Comparison of ENCODE assay signal across 1 cellular context in the genomic region with DNA sequence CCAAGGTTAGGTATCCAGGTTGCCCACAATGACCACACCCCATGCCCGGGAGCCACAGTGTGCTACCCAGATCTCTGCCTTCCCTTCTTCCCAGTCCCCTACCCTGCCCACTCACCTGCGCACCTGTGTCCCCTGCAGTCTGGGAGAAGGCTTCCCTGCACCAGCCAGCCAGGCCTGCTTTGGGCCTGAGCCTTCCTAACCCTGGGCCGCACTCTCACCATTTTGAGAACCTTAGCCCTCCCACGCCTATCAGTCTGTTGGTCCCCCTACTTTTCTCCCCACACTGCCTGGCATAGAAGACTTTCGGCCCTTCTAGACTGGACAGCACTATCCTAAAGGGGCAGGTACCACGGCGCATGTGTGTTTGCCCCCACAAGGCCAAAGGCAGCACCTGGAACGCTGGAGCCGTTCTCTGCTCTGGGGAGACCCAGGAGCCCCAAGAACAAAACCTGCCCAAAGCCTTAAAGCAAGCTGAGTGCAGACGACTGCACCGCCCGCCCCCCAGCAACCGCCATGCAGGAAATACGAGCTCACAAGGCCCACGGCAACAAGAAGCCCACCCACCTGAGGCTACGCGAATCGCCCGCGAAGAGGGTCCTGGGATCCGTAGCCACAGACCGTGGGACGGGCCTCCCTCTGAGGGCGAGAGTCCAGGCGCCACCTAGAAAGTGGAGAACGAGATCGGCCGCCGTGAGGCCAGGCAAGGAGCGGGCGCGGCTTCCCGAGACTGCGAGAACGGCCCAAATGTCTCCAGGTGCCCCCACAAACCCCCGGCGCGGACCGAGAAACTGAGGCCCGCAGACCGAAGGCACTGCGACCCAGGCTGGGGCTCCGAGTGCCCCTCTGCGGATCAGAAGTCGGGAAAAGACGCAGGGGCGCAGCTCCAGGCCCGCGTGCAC.
TF ChIP-seq lines count a peak whose summit lies in the region.

No MANE protein-coding gene starts in this region.

TF ChIP-seq in K562, 482 proteins besides CTCF, POLR2A, EP300 and RAD21 (continued from another document and continues in another):
- TF ChIP-seq, protein P1, sequence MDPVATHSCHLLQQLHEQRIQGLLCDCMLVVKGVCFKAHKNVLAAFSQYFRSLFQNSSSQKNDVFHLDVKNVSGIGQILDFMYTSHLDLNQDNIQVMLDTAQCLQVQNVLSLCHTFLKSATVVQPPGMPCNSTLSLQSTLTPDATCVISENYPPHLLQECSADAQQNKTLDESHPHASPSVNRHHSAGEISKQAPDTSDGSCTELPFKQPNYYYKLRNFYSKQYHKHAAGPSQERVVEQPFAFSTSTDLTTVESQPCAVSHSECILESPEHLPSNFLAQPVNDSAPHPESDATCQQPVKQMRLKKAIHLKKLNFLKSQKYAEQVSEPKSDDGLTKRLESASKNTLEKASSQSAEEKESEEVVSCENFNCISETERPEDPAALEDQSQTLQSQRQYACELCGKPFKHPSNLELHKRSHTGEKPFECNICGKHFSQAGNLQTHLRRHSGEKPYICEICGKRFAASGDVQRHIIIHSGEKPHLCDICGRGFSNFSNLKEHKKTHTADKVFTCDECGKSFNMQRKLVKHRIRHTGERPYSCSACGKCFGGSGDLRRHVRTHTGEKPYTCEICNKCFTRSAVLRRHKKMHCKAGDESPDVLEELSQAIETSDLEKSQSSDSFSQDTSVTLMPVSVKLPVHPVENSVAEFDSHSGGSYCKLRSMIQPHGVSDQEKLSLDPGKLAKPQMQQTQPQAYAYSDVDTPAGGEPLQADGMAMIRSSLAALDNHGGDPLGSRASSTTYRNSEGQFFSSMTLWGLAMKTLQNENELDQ (CRISPR knock-in tag; IDR thresholded peaks at IDR 0.05; ENCODE audit: borderline replicate concordance): no peak
- TF ChIP-seq POLR3G (IDR thresholded peaks at IDR 0.05; ENCODE audit: extremely low read depth, insufficient read length, insufficient replicate concordance): no peak
- TF ChIP-seq, protein P2, sequence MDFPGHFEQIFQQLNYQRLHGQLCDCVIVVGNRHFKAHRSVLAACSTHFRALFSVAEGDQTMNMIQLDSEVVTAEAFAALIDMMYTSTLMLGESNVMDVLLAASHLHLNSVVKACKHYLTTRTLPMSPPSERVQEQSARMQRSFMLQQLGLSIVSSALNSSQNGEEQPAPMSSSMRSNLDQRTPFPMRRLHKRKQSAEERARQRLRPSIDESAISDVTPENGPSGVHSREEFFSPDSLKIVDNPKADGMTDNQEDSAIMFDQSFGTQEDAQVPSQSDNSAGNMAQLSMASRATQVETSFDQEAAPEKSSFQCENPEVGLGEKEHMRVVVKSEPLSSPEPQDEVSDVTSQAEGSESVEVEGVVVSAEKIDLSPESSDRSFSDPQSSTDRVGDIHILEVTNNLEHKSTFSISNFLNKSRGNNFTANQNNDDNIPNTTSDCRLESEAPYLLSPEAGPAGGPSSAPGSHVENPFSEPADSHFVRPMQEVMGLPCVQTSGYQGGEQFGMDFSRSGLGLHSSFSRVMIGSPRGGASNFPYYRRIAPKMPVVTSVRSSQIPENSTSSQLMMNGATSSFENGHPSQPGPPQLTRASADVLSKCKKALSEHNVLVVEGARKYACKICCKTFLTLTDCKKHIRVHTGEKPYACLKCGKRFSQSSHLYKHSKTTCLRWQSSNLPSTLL (IDR thresholded peaks at IDR 0.05): no peak
- no peak for TF ChIP-seq CBX2 (IDR thresholded peaks at IDR 0.05; ENCODE audit: insufficient read depth, low read length, poor library complexity, severe bottlenecking)
- no peak for TF ChIP-seq TGIF2 (CRISPR knock-in tag; IDR thresholded peaks at IDR 0.05)
- TF ChIP-seq, protein P3, sequence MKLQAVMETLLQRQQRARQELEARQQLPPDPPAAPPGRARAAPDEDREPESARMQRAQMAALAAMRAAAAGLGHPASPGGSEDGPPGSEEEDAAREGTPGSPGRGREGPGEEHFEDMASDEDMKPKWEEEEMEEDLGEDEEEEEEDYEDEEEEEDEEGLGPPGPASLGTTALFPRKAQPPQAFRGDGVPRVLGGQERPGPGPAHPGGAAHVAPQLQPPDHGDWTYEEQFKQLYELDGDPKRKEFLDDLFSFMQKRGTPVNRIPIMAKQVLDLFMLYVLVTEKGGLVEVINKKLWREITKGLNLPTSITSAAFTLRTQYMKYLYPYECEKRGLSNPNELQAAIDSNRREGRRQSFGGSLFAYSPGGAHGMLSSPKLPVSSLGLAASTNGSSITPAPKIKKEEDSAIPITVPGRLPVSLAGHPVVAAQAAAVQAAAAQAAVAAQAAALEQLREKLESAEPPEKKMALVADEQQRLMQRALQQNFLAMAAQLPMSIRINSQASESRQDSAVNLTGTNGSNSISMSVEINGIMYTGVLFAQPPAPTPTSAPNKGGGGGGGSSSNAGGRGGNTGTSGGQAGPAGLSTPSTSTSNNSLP (IDR thresholded peaks at IDR 0.05; ENCODE audit: borderline replicate concordance, low read depth, low read length): no peak
- no peak for TF ChIP-seq ZFX (CRISPR knock-in tag; IDR thresholded peaks at IDR 0.05)
- TF ChIP-seq, protein P4, sequence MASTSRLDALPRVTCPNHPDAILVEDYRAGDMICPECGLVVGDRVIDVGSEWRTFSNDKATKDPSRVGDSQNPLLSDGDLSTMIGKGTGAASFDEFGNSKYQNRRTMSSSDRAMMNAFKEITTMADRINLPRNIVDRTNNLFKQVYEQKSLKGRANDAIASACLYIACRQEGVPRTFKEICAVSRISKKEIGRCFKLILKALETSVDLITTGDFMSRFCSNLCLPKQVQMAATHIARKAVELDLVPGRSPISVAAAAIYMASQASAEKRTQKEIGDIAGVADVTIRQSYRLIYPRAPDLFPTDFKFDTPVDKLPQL (IDR thresholded peaks at IDR 0.05; ENCODE audit: extremely low read depth, insufficient read length): no peak
- no peak for TF ChIP-seq FOXJ3 (CRISPR knock-in tag; IDR thresholded peaks at IDR 0.05)
- TF ChIP-seq FUS (optimal IDR thresholded peaks at IDR 0.05; ENCODE audit: low read depth, low read length): no peak
- TF ChIP-seq ZNF444 (CRISPR knock-in tag; IDR thresholded peaks at IDR 0.05): no peak
- TF ChIP-seq RBM14 (IDR thresholded peaks at IDR 0.05; ENCODE audit: borderline replicate concordance, insufficient read depth, low read depth, low read length): no peak
- no peak for TF ChIP-seq CHCHD3 (CRISPR knock-in tag; IDR thresholded peaks at IDR 0.05)
- TF ChIP-seq HNRNPH1 (optimal IDR thresholded peaks at IDR 0.05; ENCODE audit: low read depth, low read length): no peak
- no peak for TF ChIP-seq ZNF507 (tag; conservative IDR thresholded peaks at IDR 0.05)
- no peak for TF ChIP-seq NELFE (IDR thresholded peaks at IDR 0.05; ENCODE audit: insufficient read depth, insufficient read length)
- no peak for TF ChIP-seq FOS (IDR thresholded peaks at IDR 0.05; ENCODE audit: extremely low read depth, insufficient read length)
- no peak for TF ChIP-seq CUX1 (CRISPR knock-in tag; IDR thresholded peaks at IDR 0.05)
- TF ChIP-seq HEY1 (CRISPR knock-in tag; IDR thresholded peaks at IDR 0.05; ENCODE audit: borderline replicate concordance): no peak
- TF ChIP-seq, protein P5, sequence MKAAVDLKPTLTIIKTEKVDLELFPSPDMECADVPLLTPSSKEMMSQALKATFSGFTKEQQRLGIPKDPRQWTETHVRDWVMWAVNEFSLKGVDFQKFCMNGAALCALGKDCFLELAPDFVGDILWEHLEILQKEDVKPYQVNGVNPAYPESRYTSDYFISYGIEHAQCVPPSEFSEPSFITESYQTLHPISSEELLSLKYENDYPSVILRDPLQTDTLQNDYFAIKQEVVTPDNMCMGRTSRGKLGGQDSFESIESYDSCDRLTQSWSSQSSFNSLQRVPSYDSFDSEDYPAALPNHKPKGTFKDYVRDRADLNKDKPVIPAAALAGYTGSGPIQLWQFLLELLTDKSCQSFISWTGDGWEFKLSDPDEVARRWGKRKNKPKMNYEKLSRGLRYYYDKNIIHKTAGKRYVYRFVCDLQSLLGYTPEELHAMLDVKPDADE (conservative IDR thresholded peaks at IDR 0.05; ENCODE audit: control insufficient read depth, low read depth, low read length): no peak
- no peak for TF ChIP-seq TAF9B (IDR thresholded peaks at IDR 0.05; ENCODE audit: partially characterized antibody)
- no peak for TF ChIP-seq GTF2E2 (tag; IDR thresholded peaks at IDR 0.05)
- TF ChIP-seq PTBP1 (IDR thresholded peaks at IDR 0.05; ENCODE audit: low read depth, low read length): no peak
- TF ChIP-seq NEUROD1 (IDR thresholded peaks at IDR 0.05; ENCODE audit: borderline replicate concordance, low read depth, low read length, partially characterized antibody): no peak
- TF ChIP-seq ZBTB43 (CRISPR knock-in tag; IDR thresholded peaks at IDR 0.05): no peak
- TF ChIP-seq RREB1 (CRISPR knock-in tag; IDR thresholded peaks at IDR 0.05): no peak
- TF ChIP-seq NR2C1 (IDR thresholded peaks at IDR 0.05): no peak
- no peak for TF ChIP-seq NR2C1 (tag; IDR thresholded peaks at IDR 0.05)
- no peak for TF ChIP-seq ZNF224 (CRISPR knock-in tag; IDR thresholded peaks at IDR 0.05)
